In genomic region chr2:173550143-173550542, GRCh38 we compare ENCODE assay signal across 21 cellular contexts.
DNase-seq lines count a peak whose midpoint lies in the region; ATAC-seq and TF ChIP-seq lines count a peak whose summit lies in the region.
"Had no signal": no experiment of that assay in that cellular context is flagged by ENCODE, and none has a peak within 500 bp of the region (broad histone marks: within the 10 kb centered on the region; RNA-seq: fewer than 3 reads in every experiment).

No MANE protein-coding gene starts in this region.

- DNase-seq in AG08395 (ENCODE audit: low spot score) = peak; percentile 79
- DNase-seq in HCEC 1CT = peak; percentile 57
- peak; percentile 60 for DNase-seq in astrocyte of the spinal cord (ENCODE audit: low read depth, low spot score)
- DNase-seq in fibroblast of the conjunctiva (ENCODE audit: low read depth) = peak; percentile 47
- no peak for DNase-seq in activated T-helper 2 cell treated with anti-CD3 and anti-CD28 coated beads, Interferon-gamma antibody, Interleukin-2, Interleukin-4, amounts not matched to agents 10 μg/mL and 5 μg/mL and 100 μg/mL, durations not matched to agents 14 hours and 24 hours and 36 hours (ENCODE audit: low spot score)
- no peak for DNase-seq in substantia nigra (lab: John Stamatoyannopoulos, UW)
- no peak for DNase-seq in NCI-H510A (lab: John Stamatoyannopoulos, UW)
- DNase-seq: activated CD8-positive, alpha-beta T cell treated with anti-CD3 and anti-CD28 coated beads for 36 hours; activated naive CD8-positive, alpha-beta T cell treated with anti-CD3 and anti-CD28 coated beads, Interleukin-2, amount 10 ng/mL, durations not matched to agents 7 days and 5 days; AML-193; central memory CD4-positive, alpha-beta T cell; effector memory CD8-positive, alpha-beta T cell; NCI-H146; NCI-H2227 treated with DMSO at 0.1 percent for 48 hours; sigmoid colon; stimulated activated CD4-positive, alpha-beta T cell treated with anti-CD3 and anti-CD28 coated beads, Interleukin-2, amount 100 ng/mL, for 24 hours; WERI-Rb-1 had no signal

- peaks cover 15% of the 10 kb centered on the region for H3K27me3 Mint-ChIP-seq in activated T-helper 2 cell treated with anti-CD3 and anti-CD28 coated beads, Interferon-gamma antibody, Interleukin-2, Interleukin-4, amounts not matched to agents 10 μg/mL and 5 μg/mL and 100 μg/mL, durations not matched to agents 14 hours and 24 hours and 36 hours (ENCODE audit: low read depth)

- no peak for TF ChIP-seq CTCF in astrocyte of the spinal cord (IDR thresholded peaks at IDR 0.05; ENCODE audit: low read depth, low read length)

- no peaks in the 10 kb centered on the region for H3K9me3 Mint-ChIP-seq in activated T-helper 2 cell treated with anti-CD3 and anti-CD28 coated beads, Interferon-gamma antibody, Interleukin-2, Interleukin-4, amounts not matched to agents 10 μg/mL and 5 μg/mL and 100 μg/mL, durations not matched to agents 14 hours and 24 hours and 36 hours
- H3K9me3 Mint-ChIP-seq: activated CD8-positive, alpha-beta T cell treated with anti-CD3 and anti-CD28 coated beads for 36 hours; T-helper 1 cell treated with Interleukin-12 subunit alpha and Interleukin-12 subunit beta and Interleukin-4 antibody, amounts not matched to agents 30 μg/mL and 1 μg/mL, for 36 hours had no signal

- H3K27ac Mint-ChIP-seq in activated T-helper 2 cell treated with anti-CD3 and anti-CD28 coated beads, Interferon-gamma antibody, Interleukin-2, Interleukin-4, amounts not matched to agents 10 μg/mL and 5 μg/mL and 100 μg/mL, durations not matched to agents 14 hours and 24 hours and 36 hours = no peak overlapping the region
- H3K27ac Mint-ChIP-seq: activated CD8-positive, alpha-beta T cell treated with anti-CD3 and anti-CD28 coated beads for 36 hours; activated naive CD8-positive, alpha-beta T cell treated with anti-CD3 and anti-CD28 coated beads, Interleukin-2, amount 10 ng/mL, durations not matched to agents 7 days and 5 days; effector memory CD8-positive, alpha-beta T cell; T-helper 1 cell treated with Interleukin-12 subunit alpha and Interleukin-12 subunit beta and Interleukin-4 antibody, amounts not matched to agents 30 μg/mL and 1 μg/mL, for 36 hours had no signal

- no peak for ATAC-seq in GM18907 (IDR thresholded peaks at IDR 0.05; ENCODE audit: unreplicated experiment)
- ATAC-seq: activated CD8-positive, alpha-beta T cell treated with anti-CD3 and anti-CD28 coated beads for 36 hours; effector memory CD8-positive, alpha-beta T cell; HCT116; Right ventricle myocardium inferior had no signal

- intact Hi-C loops in activated T-helper 2 cell treated with anti-CD3 and anti-CD28 coated beads, Interferon-gamma antibody, Interleukin-2, Interleukin-4, amounts not matched to agents 10 μg/mL and 5 μg/mL and 100 μg/mL, durations not matched to agents 14 hours and 24 hours and 36 hours (cut with micrococcal nuclease) = no loop called here

- H3K4me1 Mint-ChIP-seq in activated T-helper 2 cell treated with anti-CD3 and anti-CD28 coated beads, Interferon-gamma antibody, Interleukin-2, Interleukin-4, amounts not matched to agents 10 μg/mL and 5 μg/mL and 100 μg/mL, durations not matched to agents 14 hours and 24 hours and 36 hours (ENCODE audit: low read depth) = peaks cover 2% of the 10 kb centered on the region

- H3K4me3 Mint-ChIP-seq in activated T-helper 2 cell treated with anti-CD3 and anti-CD28 coated beads, Interferon-gamma antibody, Interleukin-2, Interleukin-4, amounts not matched to agents 10 μg/mL and 5 μg/mL and 100 μg/mL, durations not matched to agents 14 hours and 24 hours and 36 hours (ENCODE audit: low read depth) = no peak overlapping the region
- H3K4me3 Mint-ChIP-seq: activated CD8-positive, alpha-beta T cell treated with anti-CD3 and anti-CD28 coated beads for 36 hours; activated naive CD8-positive, alpha-beta T cell treated with anti-CD3 and anti-CD28 coated beads, Interleukin-2, amount 10 ng/mL, durations not matched to agents 7 days and 5 days; effector memory CD8-positive, alpha-beta T cell; T-helper 1 cell treated with Interleukin-12 subunit alpha and Interleukin-12 subunit beta and Interleukin-4 antibody, amounts not matched to agents 30 μg/mL and 1 μg/mL, for 36 hours had no signal

- no peak overlapping the region for H3K27ac ChIP-seq in substantia nigra (ENCODE audit: low read depth, low read length, poor library complexity, severe bottlenecking)
- H3K27ac ChIP-seq: sigmoid colon, WERI-Rb-1 had no signal

- H3K36me3 Mint-ChIP-seq in activated T-helper 2 cell treated with anti-CD3 and anti-CD28 coated beads, Interferon-gamma antibody, Interleukin-2, Interleukin-4, amounts not matched to agents 10 μg/mL and 5 μg/mL and 100 μg/mL, durations not matched to agents 14 hours and 24 hours and 36 hours (ENCODE audit: low read depth) = no peaks in the 10 kb centered on the region
- H3K36me3 Mint-ChIP-seq: activated naive CD8-positive, alpha-beta T cell treated with anti-CD3 and anti-CD28 coated beads, Interleukin-2, amount 10 ng/mL, durations not matched to agents 7 days and 5 days had no signal

- in situ Hi-C loops in astrocyte of the spinal cord (cut with HindIII; ENCODE audit: low sequenced_read_pairs) = no loop called here

- no peak overlapping the region for H3K4me3 ChIP-seq in astrocyte of the spinal cord (ENCODE audit: low read depth, low read length)
- H3K4me3 ChIP-seq: sigmoid colon had no signal

Comparison
In these comparisons a context has a peak if more than half of its experiments do, and no peak if none do; other contexts are left out.
1. DNase-seq: peak in AG08395 (single experiment), HCEC 1CT (single experiment), astrocyte of the spinal cord (single experiment) and fibroblast of the conjunctiva (single experiment); none in activated T-helper 2 cell treated with anti-CD3 and anti-CD28 coated beads, Interferon-gamma antibody, Interleukin-2, Interleukin-4, amounts not matched to agents 10 μg/mL and 5 μg/mL and 100 μg/mL, durations not matched to agents 14 hours and 24 hours and 36 hours (single experiment), substantia nigra (0 of 49) and NCI-H510A (single experiment).